ENCODE assay signal across 29 cellular contexts in the genomic region with DNA sequence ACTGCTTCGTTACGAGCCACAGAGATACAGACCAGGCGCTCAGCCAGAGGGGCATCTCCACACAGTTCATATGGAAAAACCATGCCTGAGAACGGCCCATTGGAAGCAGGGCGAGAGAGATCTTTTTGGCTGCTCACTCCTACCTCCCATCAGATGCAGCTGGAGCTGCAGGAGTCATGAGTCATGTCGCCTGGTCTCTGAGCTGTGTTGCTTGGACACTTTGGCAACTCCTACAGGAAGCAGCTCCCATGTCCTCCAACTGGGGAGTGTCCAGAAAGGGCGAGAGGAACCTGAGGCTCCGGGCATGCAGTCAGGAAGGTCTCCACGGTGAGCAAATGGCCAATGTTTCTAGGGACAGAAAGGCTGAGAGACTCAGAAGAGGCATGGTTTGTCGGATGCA. TPM values are rescaled to one million over a fixed set of nuclear protein-coding genes. Genes with fewer than 3 reads are reported as not detected.
DNase-seq lines count a peak whose midpoint lies in the region; ATAC-seq and TF ChIP-seq lines count a peak whose summit lies in the region.
"Had no signal": no experiment of that assay in that cellular context is flagged by ENCODE, and none has a peak within 500 bp of the region (broad histone marks: within the 10 kb centered on the region; RNA-seq: fewer than 3 reads in every experiment).

No MANE protein-coding gene starts in this region.

- WGBS in upper lobe of left lung, 2 donors: 68 to 83% methylated on average over 9 to 10 of the region's 10 CpGs

- H3K4me3 ChIP-seq in OCI-LY3 (ENCODE audit: low read length) (no peak overlapping the region), fibroblast of pulmonary artery (replicated peaks; ENCODE audit: low read depth, low read length) (no peak overlapping the region), upper lobe of left lung (no peak overlapping the region)
- H3K4me3 ChIP-seq: dorsolateral prefrontal cortex, lower lobe of right lung, ovary, skin epidermis, tibial nerve had no signal

- no peak overlapping the region for H2AFZ ChIP-seq in OCI-LY3 (ENCODE audit: low read depth, low read length)

- TF ChIP-seq CTCF in OCI-LY3 (IDR thresholded peaks at IDR 0.05; ENCODE audit: low read depth, low read length): no peak
- TF ChIP-seq CTCF in fibroblast of pulmonary artery (IDR thresholded peaks at IDR 0.05; ENCODE audit: low read length, missing control alignments): no peak
- no peak for TF ChIP-seq CTCF in upper lobe of left lung (IDR thresholded peaks at IDR 0.05)

- H3K4me2 ChIP-seq in OCI-LY3 (ENCODE audit: low read length): no peak overlapping the region

- H3K27ac ChIP-seq in OCI-LY3 (ENCODE audit: low read length): peak overlapping the region; percentile 51; the same call in 1 of the 2 replicates
- no peak overlapping the region for H3K27ac ChIP-seq in upper lobe of left lung
- H3K27ac ChIP-seq in caudate nucleus (ENCODE audit: low read depth, low read length): no peak overlapping the region
- H3K27ac ChIP-seq: dorsolateral prefrontal cortex, lower lobe of right lung, ovary, skin epidermis, tibial nerve had no signal

- no peaks in the 10 kb centered on the region for H4K20me1 ChIP-seq in OCI-LY3 (ENCODE audit: insufficient read depth, low read length)

- no peaks in the 10 kb centered on the region for H3K79me2 ChIP-seq in OCI-LY3 (ENCODE audit: low read length)

- peaks cover 17% of the 10 kb centered on the region for H3K4me1 ChIP-seq in OCI-LY3 (ENCODE audit: low read length)
- no peaks in the 10 kb centered on the region for H3K4me1 ChIP-seq in upper lobe of left lung
- H3K4me1 ChIP-seq: lower lobe of right lung, tibial nerve had no signal

- peak; percentile 55 for DNase-seq in NCI-H2196 (lab: John Stamatoyannopoulos, UW; ENCODE audit: unreplicated experiment)
- DNase-seq in NCI-H2196 treated with DMSO at 0.1 percent for 48 hours (lab: John Stamatoyannopoulos, UW; ENCODE audit: unreplicated experiment): no peak
- DNase-seq in fibroblast of pulmonary artery (ENCODE audit: low read depth): peak; percentile 30
- DNase-seq in upper lobe of left lung: no peak
- DNase-seq in caudate nucleus (lab: John Stamatoyannopoulos, UW): no peak
- DNase-seq: activated CD4-positive, alpha-beta T cell treated with anti-CD3 and anti-CD28 coated beads, Interleukin-2, amount 10 ng/mL, durations not matched to agents 7 days and 5 days; activated naive CD8-positive, alpha-beta T cell treated with anti-CD3 and anti-CD28 coated beads, Interleukin-2, amount 50 U/mL, for 24 hours; activated T-cell treated with anti-CD3 and anti-CD28 coated beads, Interleukin-2, amount 50 U/mL, for 4 hours; cerebellar nuclear complex; dorsolateral prefrontal cortex; glutamatergic neuron; GOT3; lower lobe of right lung; MV-4-11; NCI-H1694 treated with DMSO at 0.1 percent for 48 hours; NCI-H2171 treated with DMSO at 0.1 percent for 48 hours; NCI-H524 treated with DMSO at 0.1 percent for 48 hours; nephron progenitor cell; NK-92 treated with Interleukin-12 subunit alpha and Interleukin-12 subunit beta, amount 100 ng/mL, for 24 hours; ovary; SIG-M5; SW 1271; T-helper 9 cell had no signal

- peaks cover 66% of the 10 kb centered on the region for H3K36me3 ChIP-seq in OCI-LY3 (replicated peaks; ENCODE audit: low read depth, low read length)
- H3K36me3 ChIP-seq in upper lobe of left lung: no peaks in the 10 kb centered on the region
- H3K36me3 ChIP-seq: lower lobe of right lung, ovary, tibial nerve had no signal

- no peak for TF ChIP-seq POLR2A in upper lobe of left lung (IDR thresholded peaks at IDR 0.05)

- H3K27me3 ChIP-seq in OCI-LY3 (ENCODE audit: low read depth, low read length) (no peaks in the 10 kb centered on the region), upper lobe of left lung (no peaks in the 10 kb centered on the region)
- H3K27me3 ChIP-seq: dorsolateral prefrontal cortex, ovary had no signal

- TF ChIP-seq EP300 in upper lobe of left lung (IDR thresholded peaks at IDR 0.05): no peak

- H3K9me3 ChIP-seq in OCI-LY3 (ENCODE audit: insufficient read depth, low read length): peaks cover 29% of the 10 kb centered on the region; the same call in 1 of the 2 replicates
- no peaks in the 10 kb centered on the region for H3K9me3 ChIP-seq in upper lobe of left lung
- H3K9me3 ChIP-seq: lower lobe of right lung, ovary, tibial nerve had no signal

- no peak overlapping the region for H3K9ac ChIP-seq in OCI-LY3 (ENCODE audit: low read length)

- ATAC-seq in upper lobe of left lung (ENCODE audit: low FRiP score in 2 of 2) (peak; percentile 8 to 32), GM21526 (IDR thresholded peaks at IDR 0.05; ENCODE audit: low FRiP score, unreplicated experiment) (no peak), GM21447 (IDR thresholded peaks at IDR 0.05; ENCODE audit: unreplicated experiment) (no peak)
- ATAC-seq: activated naive CD8-positive, alpha-beta T cell treated with anti-CD3 and anti-CD28 coated beads, Interleukin-2, amount 50 U/mL, for 24 hours; activated T-cell treated with anti-CD3 and anti-CD28 coated beads, Interleukin-2, amount 50 U/mL, for 4 hours; lower lobe of right lung; Panc1 had no signal

RNA-seq across cellular contexts. Expression of gene INSIG1, which starts 24.9 kb away (rescaled TPM):
- 100 to 1,000 TPM in 3 of 6 donors, 10 to 100 TPM in 3; 16.8 to 136 (median 100) TPM for total RNA-seq in upper lobe of left lung

Comparison
In these comparisons a context has a peak if more than half of its experiments do, and no peak if none do; other contexts are left out.
1. DNase-seq: peak in NCI-H2196 (single experiment) and fibroblast of pulmonary artery (single experiment); none in NCI-H2196 treated with DMSO at 0.1 percent for 48 hours (single experiment), upper lobe of left lung (0 of 2) and caudate nucleus (0 of 61).
2. ATAC-seq: peak in upper lobe of left lung (2 of 2); none in GM21526 (single experiment) and GM21447 (single experiment).